ENCODE assay signal across 8 cellular contexts in genomic region chr11:65084598-65085375, GRCh38. TPM values are rescaled to one million over a fixed set of nuclear protein-coding genes. Genes with fewer than 3 reads are reported as not detected.
DNase-seq lines count a peak whose midpoint lies in the region; ATAC-seq and TF ChIP-seq lines count a peak whose summit lies in the region.

No MANE protein-coding gene starts in this region.

- H3K36me3 Mint-ChIP-seq in brain, result peaks cover 24% of the 10 kb centered on the region

- TF ChIP-seq CTCF in AG04450 (IDR thresholded peaks at IDR 0.05; ENCODE audit: low read depth, low read length) (no peak), HFF-Myc (IDR thresholded peaks at IDR 0.05; ENCODE audit: low read depth, low read length, missing control alignments) (no peak), brain (conservative IDR thresholded peaks at IDR 0.05) (no peak), mucosa of descending colon (IDR thresholded peaks at IDR 0.05) (no peak)

- intact Hi-C loops in mucosa of descending colon (cut with DNase I, micrococcal nuclease), result no loop called here

- peaks cover 16% of the 10 kb centered on the region for H3K4me1 ChIP-seq in mucosa of descending colon (ENCODE audit: low read depth)

- POLR2A ChIA-PET in AG04450 (lab: Yijun Ruan, JAX), result no interaction called here

- peaks cover 33% of the 10 kb centered on the region for H3K4me1 Mint-ChIP-seq in brain

- ATAC-seq in mucosa of descending colon (peak; percentile 4), GM19351 (IDR thresholded peaks at IDR 0.05; ENCODE audit: unreplicated experiment) (no peak), HG03460 (IDR thresholded peaks at IDR 0.05; ENCODE audit: unreplicated experiment) (no peak)

- DNase-seq in AG04450 (ENCODE audit: low read depth, low spot score), result no peak
- no peak for DNase-seq in HFF-Myc (ENCODE audit: extremely low read depth, low read depth)
- no peak for DNase-seq in mucosa of descending colon
- DNase-seq in NCI-H187 (lab: John Stamatoyannopoulos, UW), result no peak
- no peak for DNase-seq in NCI-H1417 treated with DMSO at 0.1 percent for 48 hours (lab: John Stamatoyannopoulos, UW)

- CTCF ChIA-PET in AG04450 (lab: Charles Lee), result interaction anchor here (1.1 kb wide), 1 partner anchor 29 kb away, joined by 5 read pairs; no protein-coding TSS in a partner anchor

- peak overlapping the region; percentile 94 for H3K4me3 ChIP-seq in AG04450 (ENCODE audit: low read depth, low read length)
- H3K4me3 ChIP-seq in HFF-Myc (replicated peaks; ENCODE audit: low read depth, low read length), result peak overlapping the region; percentile 72
- peak overlapping the region; percentile 54 for H3K4me3 ChIP-seq in mucosa of descending colon

- H3K36me3 ChIP-seq in mucosa of descending colon (ENCODE audit: low read depth), result peaks cover 11% of the 10 kb centered on the region

- H3K27me3 ChIP-seq in AG04450 (ENCODE audit: control insufficient read depth, insufficient read depth, low read length), result no peaks in the 10 kb centered on the region

- H3K9me3 ChIP-seq in AG04450 (ENCODE audit: control insufficient read depth, insufficient read depth, low read length) (no peaks in the 10 kb centered on the region; the same call in 1 of the 2 replicates), mucosa of descending colon (no peaks in the 10 kb centered on the region)

- H3K9me3 Mint-ChIP-seq in brain, result peaks cover 0 to 6% (median 0%) of the 10 kb centered on the region in 5 experiments

- peak overlapping the region; percentile 98 to 99 (median 99) for H3K4me3 Mint-ChIP-seq in brain

- peak overlapping the region; percentile 53 to 100 (median 98) for H3K27ac Mint-ChIP-seq in brain

- peaks cover 7% of the 10 kb centered on the region for H3K27me3 Mint-ChIP-seq in brain

- peak overlapping the region; percentile 98 for H3K27ac ChIP-seq in AG04450 (ENCODE audit: low read depth, low read length)

RNA-seq across cellular contexts. Expression of gene ZFPL1, which starts 0.8 kb away (rescaled TPM):
- polyA plus RNA-seq in AG04450 (2011; rRNA removed) (30.9 and 39.1 TPM in 2 replicates), brain (ENCODE audit: insufficient read depth, low read depth, low replicate concordance) (103 TPM)
- 39.5 and 52.6 TPM in 2 replicates for polyA minus RNA-seq in AG04450 (2011; rRNA and poly(A)+ RNA removed)
- 10 to 100 TPM; 36.3 to 50.6 (median 42.6) TPM for total RNA-seq in mucosa of descending colon

RNA-seq across cellular contexts. Expression of gene CDCA5, which starts 0.9 kb away (rescaled TPM):
- polyA plus RNA-seq in AG04450 (2011; rRNA removed) (4.2 and 5.2 TPM in 2 replicates), brain (ENCODE audit: insufficient read depth, low read depth, low replicate concordance) (68.3 TPM)
- 3.2 and 4.9 TPM in 2 replicates for polyA minus RNA-seq in AG04450 (2011; rRNA and poly(A)+ RNA removed)
- total RNA-seq in mucosa of descending colon, result 10 to 100 TPM in 1 of 3 donors, 1 to 10 TPM in 2; 2.9 to 14.6 (median 4.8) TPM

RNA-seq across cellular contexts. Expression of gene VPS51, which starts 11.2 kb away (rescaled TPM):
- polyA plus RNA-seq in AG04450 (2011; rRNA removed) (38.9 and 74.1 TPM in 2 replicates), brain (ENCODE audit: insufficient read depth, low read depth, low replicate concordance) (211 TPM)
- polyA minus RNA-seq in AG04450 (2011; rRNA and poly(A)+ RNA removed), result 111 and 136 TPM in 2 replicates
- 100 to 1,000 TPM; 149 to 200 (median 156) TPM for total RNA-seq in mucosa of descending colon

RNA-seq across cellular contexts. Expression of gene NAALADL1, which starts 26.4 kb away (rescaled TPM):
- polyA plus RNA-seq in AG04450 (2011; rRNA removed) (9.4 and 12.0 TPM in 2 replicates), brain (ENCODE audit: insufficient read depth, low read depth, low replicate concordance) (24.0 TPM)
- polyA minus RNA-seq in AG04450 (2011; rRNA and poly(A)+ RNA removed), result 3.6 and 7.7 TPM in 2 replicates
- 10 to 100 TPM in 2 of 3 donors, 1 to 10 TPM in 1; 6.9 to 57.7 (median 32.6) TPM for total RNA-seq in mucosa of descending colon

RNA-seq across cellular contexts. Expression of gene TM7SF2, which starts 26.9 kb away (rescaled TPM):
- polyA plus RNA-seq in AG04450 (2011; rRNA removed), result 10.3 and 15.1 TPM in 2 replicates
- 11.6 and 20.0 TPM in 2 replicates for polyA minus RNA-seq in AG04450 (2011; rRNA and poly(A)+ RNA removed)
- polyA plus RNA-seq in brain (ENCODE audit: insufficient read depth, low read depth, low replicate concordance), result 143 TPM
- total RNA-seq in mucosa of descending colon, result 10 to 100 TPM; 13.1 to 25.7 (median 23.6) TPM

Comparison
In these comparisons a context has a peak if more than half of its experiments do, and no peak if none do; other contexts are left out.
1. RNA of gene CDCA5, which starts 0.9 kb away (polyA plus RNA-seq): 68.3 TPM in brain (single experiment); 4.2 to 5.2 TPM in AG04450; every median in the first group is over 10 times any median in the second.
2. Peak in every context shown above with its lines, with median percentiles within 50 percentile points of each other: H3K4me3 ChIP-seq.